In genomic region chr2:49480520-49480919, GRCh38 we compare ENCODE assay signal across 30 cellular contexts.
DNase-seq lines count a peak whose midpoint lies in the region; ATAC-seq, FAIRE-seq and TF ChIP-seq lines count a peak whose summit lies in the region.
"Had no signal": no experiment of that assay in that cellular context is flagged by ENCODE, and none has a peak within 500 bp of the region (broad histone marks: within the 10 kb centered on the region; RNA-seq: fewer than 3 reads in every experiment).

No MANE protein-coding gene starts in this region.

- 3% methylated on average over 1 of the region's 1 CpG for WGBS in HepG2 (ENCODE audit: low lambda C conversion rate)
- WGBS in right lobe of liver (ENCODE audit: insufficient coverage, low coverage, low lambda C conversion rate, missing lambda C conversion rate) = 23% methylated on average over 1 of the region's 1 CpG
- WGBS in A549 (ENCODE audit: missing lambda C conversion rate) = 0% methylated on average over 1 of the region's 1 CpG

- CTCF ChIA-PET in HepG2 (lab: Yijun Ruan, JAX; ENCODE audit: low intra/inter-chr PET ratio, low total read pairs) (no interaction called here), A549 (lab: Yijun Ruan, JAX) (no interaction called here)

- intact Hi-C loops in HepG2 (cut with micrococcal nuclease; ENCODE audit: unreplicated experiment) (no loop called here), right lobe of liver (cut with DNase I) (no loop called here)

- no peak overlapping the region for H2AFZ ChIP-seq in HepG2 (ENCODE audit: low read length)

- no peak for TF ChIP-seq RAD21 in HepG2 (CRISPR knock-in tag; IDR thresholded peaks at IDR 0.05)
- no peak for TF ChIP-seq RAD21 in A549 (conservative IDR thresholded peaks at IDR 0.05 in 1 of 2, IDR thresholded peaks at IDR 0.05 in 1 of 2)

- TF ChIP-seq EP300 in HepG2 (IDR thresholded peaks at IDR 0.05; ENCODE audit: low read depth in 2 of 2, low read length in 2 of 2) (no peak), HepG2 (CRISPR knock-in tag; IDR thresholded peaks at IDR 0.05; ENCODE audit: borderline replicate concordance) (no peak), A549 (IDR thresholded peaks at IDR 0.05) (no peak)

- POLR2A ChIA-PET in HepG2 (lab: Yijun Ruan, JAX) = no interaction called here
- POLR2A ChIA-PET in A549 (lab: Yijun Ruan, JAX) = no interaction called here

- TF ChIP-seq CTCF in HepG2 (CRISPR knock-in tag; IDR thresholded peaks at IDR 0.05) = no peak
- no peak for TF ChIP-seq CTCF in right lobe of liver (IDR thresholded peaks at IDR 0.05)
- TF ChIP-seq CTCF in A549 (IDR thresholded peaks at IDR 0.05) = no peak

- H3K4me2 ChIP-seq in HepG2 (ENCODE audit: low read depth, low read length) (no peak overlapping the region), A549 (no peak overlapping the region)
- H3K4me2 ChIP-seq: BLaER1; BLaER1 treated with 17β-estradiol and CSF1 and Interleukin-3, amounts not matched to agents 10 nM and 100 nM had no signal

- ATAC-seq in HepG2 (no peak), right lobe of liver (no peak), A549 (no peak)
- ATAC-seq: CD8-positive, alpha-beta T cell had no signal

- TF ChIP-seq POLR2A in HepG2 (IDR thresholded peaks at IDR 0.05; ENCODE audit: insufficient read depth in 1 of 2, low read depth in 2 of 2, low read length in 2 of 2) = no peak
- TF ChIP-seq POLR2A in right lobe of liver (IDR thresholded peaks at IDR 0.05) = no peak
- TF ChIP-seq POLR2A in A549 (IDR thresholded peaks at IDR 0.05; ENCODE audit: low read length) = no peak
- no peak for TF ChIP-seq POLR2A in erythroblast (IDR thresholded peaks at IDR 0.05; ENCODE audit: low read length)

- in situ Hi-C loops in HepG2 (cut with HindIII; ENCODE audit: extremely low pct_ligation_motif_present, low pct_unique_long_range_greater_than_20kb) = no loop called here

- DNase-seq in HepG2 (ENCODE audit: low spot score) (no peak), right lobe of liver (no peak), A549 (ENCODE audit: low read depth in 1 of 2, low spot score in 1 of 2) (no peak), erythroblast (lab: John Stamatoyannopoulos, UW) (no peak)
- DNase-seq: 8988T; ACHN; AML-193; BE2C; C1 segment of cervical spinal cord; Caco-2; Calu3; CD4-positive, alpha-beta memory T cell; CD4-positive, alpha-beta T cell; CD4-positive, CD25-positive, alpha-beta regulatory T cell; CD8-positive, alpha-beta memory T cell; CD8-positive, alpha-beta T cell; COR-L47; DMS 273 treated with DMSO at 0.1 percent for 48 hours; DMS153; DMS53; DMS79; DMS79 treated with DMSO at 0.1 percent for 48 hours; DND-41; EL had no signal

- no peak overlapping the region for H3K9ac ChIP-seq in HepG2 (ENCODE audit: insufficient read depth, low read depth, low read length)
- H3K9ac ChIP-seq: BLaER1; BLaER1 treated with 17β-estradiol and CSF1 and Interleukin-3, amounts not matched to agents 10 nM and 100 nM had no signal

- H3K36me3 ChIP-seq in HepG2 (replicated peaks in 1 of 2; ENCODE audit: control insufficient read depth in 1 of 2, insufficient read depth in 2 of 2, low read length in 2 of 2) = no peaks in the 10 kb centered on the region
- H3K36me3 ChIP-seq in right lobe of liver = no peaks in the 10 kb centered on the region
- H3K36me3 ChIP-seq: BE2C; BLaER1; BLaER1 treated with 17β-estradiol and CSF1 and Interleukin-3, amounts not matched to agents 10 nM and 100 nM had no signal

- H3K27ac ChIP-seq in HepG2 (ENCODE audit: extremely low read length, insufficient read depth, low read length) (no peak overlapping the region), right lobe of liver (no peak overlapping the region), A549 (no peak overlapping the region)
- H3K27ac ChIP-seq: 22Rv1; BLaER1; BLaER1 treated with 17β-estradiol and CSF1 and Interleukin-3, amounts not matched to agents 10 nM and 100 nM; C4-2B had no signal

- H3K4me3 ChIP-seq in HepG2 (replicated peaks in 1 of 3; ENCODE audit: insufficient read depth in 1 of 3, low read depth in 2 of 3, low read length in 3 of 3) = no peak overlapping the region
- no peak overlapping the region for H3K4me3 ChIP-seq in right lobe of liver
- H3K4me3 ChIP-seq in A549 = no peak overlapping the region
- H3K4me3 ChIP-seq: BLaER1; BLaER1 treated with 17β-estradiol and CSF1 and Interleukin-3, amounts not matched to agents 10 nM and 100 nM had no signal

- H3K9me3 ChIP-seq in HepG2 (ENCODE audit: low read length) (0 out of 2 replicates have a peak, but pooled peaks cover 6% of the 10 kb centered on the region), right lobe of liver (no peaks in the 10 kb centered on the region), A549 (0 out of 3 replicates have a peak, but pooled peaks cover 4% of the 10 kb centered on the region)
- H3K9me3 ChIP-seq: BE2C, Caco-2 had no signal

- H4K20me1 ChIP-seq in HepG2 (ENCODE audit: insufficient read depth, low read length) = no peaks in the 10 kb centered on the region
- H4K20me1 ChIP-seq: BLaER1; BLaER1 treated with 17β-estradiol and CSF1 and Interleukin-3, amounts not matched to agents 10 nM and 100 nM had no signal

- FAIRE-seq in HepG2 (lab: Jason Lieb, UNC) = no peak
- no peak for FAIRE-seq in A549 (lab: Jason Lieb, UNC)
- FAIRE-seq: A204.1, D721Med had no signal

- no TSS peak for BruUV-seq in HepG2 (replicated peaks; lab: Mats Ljungman, UMichigan)

- H3K79me2 ChIP-seq in HepG2 (ENCODE audit: insufficient read depth, low read length) = no peaks in the 10 kb centered on the region

- H3K27me3 ChIP-seq in HepG2 (ENCODE audit: control insufficient read depth in 1 of 2, insufficient read depth in 2 of 2, low read length in 2 of 2) = no peaks in the 10 kb centered on the region
- H3K27me3 ChIP-seq in right lobe of liver = no peaks in the 10 kb centered on the region
- H3K27me3 ChIP-seq: BE2C; BLaER1; BLaER1 treated with 17β-estradiol and CSF1 and Interleukin-3, amounts not matched to agents 10 nM and 100 nM had no signal

- H3K4me1 ChIP-seq in HepG2 (ENCODE audit: insufficient read depth, low read length) = no peaks in the 10 kb centered on the region
- H3K4me1 ChIP-seq in right lobe of liver = no peaks in the 10 kb centered on the region
- no peaks in the 10 kb centered on the region for H3K4me1 ChIP-seq in A549
- H3K4me1 ChIP-seq: BE2C; BLaER1; BLaER1 treated with 17β-estradiol and CSF1 and Interleukin-3, amounts not matched to agents 10 nM and 100 nM; Caco-2 had no signal

TF ChIP-seq in HepG2, 621 proteins besides CTCF, POLR2A, EP300 and RAD21:
- peak; percentile 56; a peak in 3 of 4 replicates for TF ChIP-seq MAFK (conservative IDR thresholded peaks at IDR 0.05 in 1 of 2, IDR thresholded peaks at IDR 0.05 in 1 of 2; ENCODE audit: low read length in 2 of 2)
- peak; percentile 47; the same call in 1 of the 2 replicates for TF ChIP-seq MAFF (IDR thresholded peaks at IDR 0.05; ENCODE audit: low read depth, low read length)
- no peak for TF ChIP-seq MBD4 (IDR thresholded peaks at IDR 0.05; ENCODE audit: borderline replicate concordance, low read length)

TF ChIP-seq in A549, 52 proteins besides CTCF, POLR2A, EP300 and RAD21:
- no peak for TF ChIP-seq JUNB (IDR thresholded peaks at IDR 0.05)
- peak; percentile 62 for TF ChIP-seq MAFK (IDR thresholded peaks at IDR 0.05; ENCODE audit: partially characterized antibody)
TF ChIP-seq in A549: peak in this region for 1.

Comparison
In these comparisons a context has a peak if more than half of its experiments do, and no peak if none do; other contexts are left out.
1. Of the 38 proteins assayed by ChIP-seq in both HepG2 and A549: peak only in HepG2: none; only in A549: none; in both: MAFK; in neither: 37.